In genomic region chr17:32498362-32498761, GRCh38 we compare ENCODE assay signal across 15 cellular contexts. TPM values are rescaled to one million over a fixed set of nuclear protein-coding genes. Genes with fewer than 3 reads are reported as not detected.
DNase-seq lines count a peak whose midpoint lies in the region; ATAC-seq lines count a peak whose summit lies in the region.
"Had no signal": no experiment of that assay in that cellular context is flagged by ENCODE, and none has a peak within 500 bp of the region (broad histone marks: within the 10 kb centered on the region; RNA-seq: fewer than 3 reads in every experiment).

No MANE protein-coding gene starts in this region.

- ATAC-seq in HG03196 (IDR thresholded peaks at IDR 0.05; ENCODE audit: unreplicated experiment), result no peak
- ATAC-seq in GM18909 (IDR thresholded peaks at IDR 0.05; ENCODE audit: poor library complexity, unreplicated experiment), result no peak
- ATAC-seq: right cardiac atrium had no signal

- H3K27ac Mint-ChIP-seq in T-helper 2 cell treated with Interferon-gamma antibody and Interleukin-4, amounts not matched to agents 5 μg/mL and 100 μg/mL, for 36 hours, result no peak overlapping the region
- H3K27ac Mint-ChIP-seq: activated B cell treated with CpG ODN at 0.5 μM for 24 hours had no signal

- H3K36me3 Mint-ChIP-seq in T-helper 2 cell treated with Interferon-gamma antibody and Interleukin-4, amounts not matched to agents 5 μg/mL and 100 μg/mL, for 36 hours (ENCODE audit: low read depth), result peaks cover 2% of the 10 kb centered on the region

- H3K9me3 Mint-ChIP-seq in T-helper 2 cell treated with Interferon-gamma antibody and Interleukin-4, amounts not matched to agents 5 μg/mL and 100 μg/mL, for 36 hours, result no peaks in the 10 kb centered on the region
- H3K9me3 Mint-ChIP-seq: activated B cell treated with CpG ODN at 0.5 μM for 24 hours had no signal

- H3K4me1 Mint-ChIP-seq in T-helper 2 cell treated with Interferon-gamma antibody and Interleukin-4, amounts not matched to agents 5 μg/mL and 100 μg/mL, for 36 hours (ENCODE audit: low read depth), result peaks cover 12% of the 10 kb centered on the region

- DNase-seq in Daoy (ENCODE audit: low read depth) (peak; percentile 27), NCI-H1092 (lab: John Stamatoyannopoulos, UW) (peak; percentile 22), NCI-H526 treated with DMSO at 0.1 percent for 48 hours (lab: John Stamatoyannopoulos, UW) (peak; percentile 27), left kidney (ENCODE audit: low read depth, low spot score) (peak; percentile 84)
- DNase-seq in T-helper 2 cell treated with Interferon-gamma antibody and Interleukin-4, amounts not matched to agents 5 μg/mL and 100 μg/mL, for 36 hours (ENCODE audit: low spot score), result no peak
- no peak for DNase-seq in activated CD4-positive, CD25-positive, alpha-beta regulatory T cell treated with anti-CD3 and anti-CD28 coated beads, Interleukin-2, amount 50 U/mL, for 72 hours
- DNase-seq: activated B cell treated with CpG ODN at 0.5 μM for 24 hours; activated gamma-delta T cell treated with Interleukin-2 at 50 U/mL for 16 hours; DND-41; mesenchymal stem cell; right cardiac atrium; stimulated activated CD4-positive, alpha-beta T cell treated with anti-CD3 and anti-CD28 coated beads, Interleukin-2, amount 100 ng/mL, for 48 hours; T-helper 1 cell had no signal

- no peak overlapping the region for H3K4me3 Mint-ChIP-seq in T-helper 2 cell treated with Interferon-gamma antibody and Interleukin-4, amounts not matched to agents 5 μg/mL and 100 μg/mL, for 36 hours
- H3K4me3 Mint-ChIP-seq: activated B cell treated with CpG ODN at 0.5 μM for 24 hours had no signal

- no peaks in the 10 kb centered on the region for H3K27me3 Mint-ChIP-seq in T-helper 2 cell treated with Interferon-gamma antibody and Interleukin-4, amounts not matched to agents 5 μg/mL and 100 μg/mL, for 36 hours (ENCODE audit: low read depth)
- H3K27me3 Mint-ChIP-seq: activated B cell treated with CpG ODN at 0.5 μM for 24 hours had no signal

RNA-seq across cellular contexts. Expression of gene CDK5R1, which starts 11.6 kb away (rescaled TPM):
- 2.4 and 4.2 TPM in 2 replicates for total RNA-seq in Daoy (2014; rRNA removed; shearing (Covaris generic))

RNA-seq across cellular contexts. Expression of gene PSMD11, which starts 54.1 kb away (rescaled TPM):
- 221 and 303 TPM in 2 replicates for total RNA-seq in Daoy (2014; rRNA removed; shearing (Covaris generic))

Comparison
In these comparisons a context has a peak if more than half of its experiments do, and no peak if none do; other contexts are left out.
1. DNase-seq: peak in Daoy (single experiment), NCI-H1092 (single experiment), NCI-H526 treated with DMSO at 0.1 percent for 48 hours (single experiment) and left kidney (single experiment); none in T-helper 2 cell treated with Interferon-gamma antibody and Interleukin-4, amounts not matched to agents 5 μg/mL and 100 μg/mL, for 36 hours (single experiment) and activated CD4-positive, CD25-positive, alpha-beta regulatory T cell treated with anti-CD3 and anti-CD28 coated beads, Interleukin-2, amount 50 U/mL, for 72 hours (single experiment).